Comparison of ENCODE assay signal across 31 cellular contexts in genomic region chr2:176619504-176619903, GRCh38.
"Had no signal": no experiment of that assay in that cellular context is flagged by ENCODE, and none has a peak within 500 bp of the region (broad histone marks: within the 10 kb centered on the region; RNA-seq: fewer than 3 reads in every experiment).

No MANE protein-coding gene starts in this region.

- H3K27me3 ChIP-seq: MG63, SJCRH30 had no signal

- H3K9me3 Mint-ChIP-seq: T-cell had no signal

- H3K36me3 Mint-ChIP-seq: T-cell had no signal

- H3K27ac Mint-ChIP-seq: T-cell had no signal

- H3K4me1 ChIP-seq: SJCRH30 had no signal

- H3K9me3 ChIP-seq: MG63, SJCRH30 had no signal

- H3K36me3 ChIP-seq: MG63, SJCRH30 had no signal

- H3K4me1 Mint-ChIP-seq: T-cell had no signal

- H3K4me3 ChIP-seq: MG63, PC-9, SJCRH30, SK-N-MC had no signal

- ATAC-seq: Panc1, SK-N-SH treated with all-trans-retinoic acid at 6 μM for 48 hours, T-cell had no signal

- H3K4me3 Mint-ChIP-seq: T-cell had no signal

- H3K27ac ChIP-seq: PC-9, RWPE1, SJCRH30, SK-N-MC had no signal

- DNase-seq: Kasumi-1, KG1, MG63, NCI-H1048, NCI-H1092 treated with DMSO at 0.1 percent for 48 hours, NCI-H1105 treated with DMSO at 0.1 percent for 48 hours, NCI-H1417, NCI-H1436, NCI-H146, NCI-H1694, NCI-H187, NCI-H1930, NCI-H2029 treated with DMSO at 0.1 percent for 48 hours, NCI-H2081 treated with DMSO at 0.1 percent for 48 hours, NCI-H2107, NCI-H2171, NCI-H345, NCI-H446, NCI-H510A treated with DMSO at 0.1 percent for 48 hours, NCI-H524 treated with DMSO at 0.1 percent for 48 hours, NCI-H526 treated with DMSO at 0.1 percent for 48 hours, NCI-H774, PC-9, SHP77, SIG-M5, SJCRH30, T-cell had no signal
